2 cellular contexts compared by ENCODE assay signal in genomic region chr22:37633693-37634504, GRCh38.
TF ChIP-seq lines count a peak whose summit lies in the region.

No MANE protein-coding gene starts in this region.

TF ChIP-seq in GM12891, 5 proteins besides CTCF, POLR2A, EP300 and RAD21:
- no peak; the same call in none of the 2 replicates for TF ChIP-seq POU2F2 (IDR thresholded peaks at IDR 0.05; ENCODE audit: low read depth, low read length)
- peak; percentile 74 for TF ChIP-seq SPI1 (IDR thresholded peaks at IDR 0.05; ENCODE audit: low read depth, low read length)
- TF ChIP-seq PAX5 (IDR thresholded peaks at IDR 0.05; ENCODE audit: insufficient read depth, low read length, severe bottlenecking): peak; percentile 77
- TF ChIP-seq POLR2AphosphoS5 (IDR thresholded peaks at IDR 0.05; ENCODE audit: low read depth, low read length): peak; percentile 33
- TF ChIP-seq TAF1 (IDR thresholded peaks at IDR 0.05; ENCODE audit: low read depth, low read length): no peak

TF ChIP-seq in endothelial cell of umbilical vein, 7 proteins besides CTCF, POLR2A, EP300 and RAD21:
- TF ChIP-seq POLR2AphosphoS5 (IDR thresholded peaks at IDR 0.05; ENCODE audit: insufficient read depth, low read depth, low read length) (peak; percentile 70), GATA2 (IDR thresholded peaks at IDR 0.05; ENCODE audit: insufficient read depth, insufficient read length, low read depth, low read length) (no peak), FOS (IDR thresholded peaks at IDR 0.05; ENCODE audit: borderline replicate concordance, insufficient read depth, low read length) (peak; percentile 78)
TF ChIP-seq in endothelial cell of umbilical vein: peak in this region for 2.
